ENCODE assay signal across 8 cellular contexts in the genomic region with DNA sequence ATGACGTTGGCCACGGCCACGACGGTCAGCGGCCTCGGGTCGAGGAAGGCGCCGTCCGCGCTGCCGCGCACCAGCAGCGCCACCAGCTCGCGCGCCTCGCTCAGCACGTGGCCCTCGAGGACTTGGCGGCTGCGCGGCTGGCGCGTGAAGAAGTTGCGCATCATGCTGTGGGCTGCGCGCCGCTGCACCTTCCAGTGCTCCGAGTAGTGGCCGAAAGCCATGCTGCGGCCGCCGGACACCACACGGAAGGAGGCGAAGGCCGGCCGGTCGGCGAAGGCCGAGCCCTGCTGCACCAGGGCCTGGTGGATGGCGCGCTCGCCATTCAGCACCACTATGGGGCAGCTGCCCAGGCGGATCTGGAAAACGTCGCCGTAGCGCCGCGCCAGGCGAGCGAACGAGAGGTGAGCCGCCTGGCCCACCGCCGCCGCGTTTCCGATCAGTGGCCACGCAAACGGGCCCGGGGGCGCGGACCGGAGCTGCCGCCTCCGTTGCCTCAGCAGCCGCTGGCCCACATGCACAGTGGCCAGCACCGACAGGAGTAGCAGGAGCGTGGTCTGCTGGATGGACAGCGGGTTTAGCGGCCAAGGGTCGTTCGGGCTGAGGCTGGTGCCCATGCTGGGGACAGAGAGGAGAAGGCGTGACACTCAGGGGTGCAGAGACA. TPM values are rescaled to one million over a fixed set of nuclear protein-coding genes. Genes with fewer than 3 reads are reported as not detected.
DNase-seq lines count a peak whose midpoint lies in the region; ATAC-seq, FAIRE-seq and TF ChIP-seq lines count a peak whose summit lies in the region.

No MANE protein-coding gene starts in this region.

- H2AFZ ChIP-seq in keratinocyte (ENCODE audit: control insufficient read depth, low read length), result no peak overlapping the region
- H2AFZ ChIP-seq in MM.1S (ENCODE audit: low read length), result no peak overlapping the region

- H3K79me2 ChIP-seq in keratinocyte (ENCODE audit: control insufficient read depth, insufficient read depth, low read length) (no peaks in the 10 kb centered on the region), MM.1S (ENCODE audit: low read length) (no peaks in the 10 kb centered on the region)

- H3K27ac ChIP-seq in brain microvascular endothelial cell, result peak overlapping the region; percentile 71
- no peak overlapping the region for H3K27ac ChIP-seq in keratinocyte (ENCODE audit: control insufficient read depth, insufficient read depth, low read length)
- peak overlapping the region in 4 of 5 donors; percentile 87 to 94 (median 90) for H3K27ac ChIP-seq in stomach
- H3K27ac ChIP-seq in MM.1S (ENCODE audit: low read length), result no peak overlapping the region

- no peaks in the 10 kb centered on the region; the same call in 1 of the 2 replicates for H3F3A ChIP-seq in MM.1S (ENCODE audit: insufficient read depth, low read length)

- intact Hi-C loops in stomach (cut with DNase I; ENCODE audit: low total_unique reads), result no loop called here

- DNase-seq in NCI-H524 (lab: John Stamatoyannopoulos, UW) (peak; percentile 39 to 53), NCI-H524 treated with DMSO at 0.1 percent for 48 hours (lab: John Stamatoyannopoulos, UW) (no peak), brain microvascular endothelial cell (no peak), keratinocyte (ENCODE audit: low read depth, low spot score) (no peak), stomach (no peak), omental fat pad (ENCODE audit: low spot score) (no peak), MM.1S (no peak)
- DNase-seq in activated CD4-positive, CD25-positive, alpha-beta regulatory T cell (lab: John Stamatoyannopoulos, UW), result no peak

- no peak overlapping the region for H3K9ac ChIP-seq in keratinocyte (ENCODE audit: control insufficient read depth, extremely low read depth, insufficient read depth, low read length)
- no peak overlapping the region for H3K9ac ChIP-seq in MM.1S (ENCODE audit: low read length)

- H3K9me1 ChIP-seq in keratinocyte (ENCODE audit: control insufficient read depth, extremely low read depth, insufficient read depth, low read length), result no peaks in the 10 kb centered on the region

- peak overlapping the region; percentile 89 for H3K4me2 ChIP-seq in keratinocyte (ENCODE audit: control insufficient read depth, extremely low read depth, insufficient read depth, low read depth, low read length)
- no peak overlapping the region for H3K4me2 ChIP-seq in MM.1S (ENCODE audit: low read depth, low read length)

- TF ChIP-seq CTCF in brain microvascular endothelial cell (IDR thresholded peaks at IDR 0.05; ENCODE audit: low read depth, low read length, missing control alignments) (no peak), keratinocyte (optimal IDR thresholded peaks at IDR 0.05 in 1 of 3, IDR thresholded peaks at IDR 0.05 in 1 of 3, conservative IDR thresholded peaks at IDR 0.05 in 1 of 3; ENCODE audit: extremely low read depth in 1 of 3, insufficient read depth in 2 of 3, low read length in 3 of 3) (no peak), stomach (IDR thresholded peaks at IDR 0.05) (no peak), omental fat pad (IDR thresholded peaks at IDR 0.05) (no peak), MM.1S (IDR thresholded peaks at IDR 0.05; ENCODE audit: low read length) (no peak)

- peak overlapping the region; percentile 60 for H3K4me3 ChIP-seq in brain microvascular endothelial cell (ENCODE audit: low read depth, low read length)
- H3K4me3 ChIP-seq in keratinocyte (ENCODE audit: control insufficient read depth in 2 of 3, extremely low read depth in 1 of 3, insufficient read depth in 2 of 3, low read depth in 1 of 3, low read length in 3 of 3), result peak overlapping the region in 1 of 3 experiments; percentile 70
- H3K4me3 ChIP-seq in stomach, result peak overlapping the region; percentile 54 to 66 (median 56)
- H3K4me3 ChIP-seq in MM.1S (ENCODE audit: low read length), result no peak overlapping the region

- ATAC-seq in omental fat pad (ENCODE audit: low FRiP score), result no peak

- H3K36me3 ChIP-seq in brain microvascular endothelial cell (replicated peaks), result no peaks in the 10 kb centered on the region
- no peaks in the 10 kb centered on the region for H3K36me3 ChIP-seq in keratinocyte (ENCODE audit: control insufficient read depth in 2 of 2, extremely low read depth in 1 of 2, insufficient read depth in 2 of 2, low read length in 2 of 2)
- peaks cover 0 to 18% (median 5%) of the 10 kb centered on the region in 4 donors for H3K36me3 ChIP-seq in stomach
- no peaks in the 10 kb centered on the region for H3K36me3 ChIP-seq in MM.1S (replicated peaks; ENCODE audit: insufficient read depth, low read length)

- no peaks in the 10 kb centered on the region for H4K20me1 ChIP-seq in keratinocyte (ENCODE audit: control insufficient read depth, extremely low read depth, insufficient read depth, low read length)
- H4K20me1 ChIP-seq in MM.1S (ENCODE audit: insufficient read depth, low read length), result no peaks in the 10 kb centered on the region

- dilution Hi-C loops in keratinocyte (cut with MboI; ENCODE audit: extremely low pct_ligation_motif_present, low sequenced_read_pairs), result no loop called here

- no peak for TF ChIP-seq POLR2A in stomach (IDR thresholded peaks at IDR 0.05)

- no peak for TF ChIP-seq EP300 in stomach (IDR thresholded peaks at IDR 0.05)

- 4 to 17% (median 9%) methylated on average over 25 to 76 of the region's 76 CpGs for WGBS in stomach, 5 donors

- H3K9me3 ChIP-seq in keratinocyte (ENCODE audit: control insufficient read depth, low read depth, low read length), result peaks cover 3% of the 10 kb centered on the region
- peaks cover 0 to 12% (median 0%) of the 10 kb centered on the region in 4 donors for H3K9me3 ChIP-seq in stomach
- H3K9me3 ChIP-seq in MM.1S (replicated peaks; ENCODE audit: insufficient read depth, low read length), result no peaks in the 10 kb centered on the region

- H3K27me3 ChIP-seq in brain microvascular endothelial cell (replicated peaks) (peaks cover 11% of the 10 kb centered on the region), keratinocyte (ENCODE audit: control insufficient read depth, extremely low read depth, insufficient read depth, low read length) (peaks cover 33% of the 10 kb centered on the region), stomach (peaks cover 0 to 59% (median 31%) of the 10 kb centered on the region in 3 donors), MM.1S (replicated peaks; ENCODE audit: insufficient read depth, low read length) (no peaks in the 10 kb centered on the region)

- no peak for FAIRE-seq in keratinocyte (lab: Jason Lieb, UNC)

- H3K4me1 ChIP-seq in keratinocyte (ENCODE audit: control insufficient read depth, extremely low read depth, insufficient read depth, low read length) (peaks cover 20% of the 10 kb centered on the region), stomach (peaks cover 13 to 59% (median 47%) of the 10 kb centered on the region in 4 donors), MM.1S (ENCODE audit: low read length) (no peaks in the 10 kb centered on the region)

- in situ Hi-C loops in brain microvascular endothelial cell (cut with HindIII; ENCODE audit: low pct_ligation_motif_present, low sequenced_read_pairs), result no loop called here

- no peaks in the 10 kb centered on the region for H3K9me2 ChIP-seq in MM.1S (replicated peaks; ENCODE audit: insufficient read depth, low read length)

RNA-seq across cellular contexts. Expression of gene CYP1B1, which starts 1.0 kb away (rescaled TPM):
- 0.65 to 2.2 TPM (median 1.6 TPM) in 3 replicates for polyA plus RNA-seq in keratinocyte
- polyA plus RNA-seq in keratinocyte (2011; ENCODE audit: low read depth), result 1.2 TPM
- 0.88 and 1.4 TPM in 2 replicates for polyA plus RNA-seq in keratinocyte (2011; cell fraction: cytosol; rRNA removed)
- 5.2 and 6.2 TPM in 2 replicates for polyA plus RNA-seq in keratinocyte (2011; cell fraction: nucleus; rRNA removed)
- 0.85 and 2.3 TPM in 2 replicates for polyA plus RNA-seq in keratinocyte (2012; ENCODE audit: low replicate concordance)
- polyA minus RNA-seq in keratinocyte, result 3.5 to 6.0 TPM (median 5.8 TPM) in 3 replicates
- 2.5 TPM for polyA minus RNA-seq in keratinocyte (2011; cell fraction: cytosol; rRNA and poly(A)+ RNA removed)
- 11.6 TPM in 2 replicates for polyA minus RNA-seq in keratinocyte (2011; cell fraction: nucleus; rRNA and poly(A)+ RNA removed)
- total RNA-seq in stomach, result 100 to 1,000 TPM in 2 of 5 donors, 10 to 100 TPM in 2, 1 to 10 TPM in 1; 7.5 to 141 (median 42.7) TPM
- 10 to 100 TPM; 13.7 to 27.3 (median 19.9) TPM for polyA plus RNA-seq in stomach
- total RNA-seq in omental fat pad, result 100 to 1,000 TPM in 2 of 4 donors, 10 to 100 TPM in 2; 45.8 to 143 (median 78.4) TPM

Comparison
In these comparisons a context has a peak if more than half of its experiments do, and no peak if none do; other contexts are left out.
1. DNase-seq: peak in NCI-H524 (2 of 2); none in NCI-H524 treated with DMSO at 0.1 percent for 48 hours (single experiment), brain microvascular endothelial cell (single experiment), keratinocyte (single experiment), stomach (single experiment), activated CD4-positive, CD25-positive, alpha-beta regulatory T cell (0 of 4), omental fat pad (single experiment) and MM.1S (single experiment).
2. H3K27ac ChIP-seq: peak in brain microvascular endothelial cell (single experiment) and stomach (4 of 5); none in keratinocyte (single experiment) and MM.1S (single experiment).